Comparison of ENCODE assay signal across 21 cellular contexts in genomic region chr1:99827970-99828369, GRCh38.
"Had no signal": no experiment of that assay in that cellular context is flagged by ENCODE, and none has a peak within 500 bp of the region (broad histone marks: within the 10 kb centered on the region; RNA-seq: fewer than 3 reads in every experiment).

No MANE protein-coding gene starts in this region.

- ATAC-seq: HepG2 had no signal

- DNase-seq: IMR-90, Kasumi-1, MM.1S, NCI-H1092 treated with DMSO at 0.1 percent for 48 hours, NCI-H1436, NCI-H187, NCI-H2029, NCI-H2081 treated with DMSO at 0.1 percent for 48 hours, NCI-H2171, NCI-H226, NCI-H446, NCI-H510A, NCI-H524 treated with DMSO at 0.1 percent for 48 hours, NCI-H69, NCI-H774, Right ventricle myocardium superior, RPMI8226, SIG-M5, SK-N-SH, SW 1271 had no signal
